In genomic region chr12:53267309-53268008, GRCh38 we compare ENCODE assay signal across 1 cellular context.
TF ChIP-seq lines count a peak whose summit lies in the region.

No MANE protein-coding gene starts in this region.

TF ChIP-seq in H1, 55 proteins besides CTCF, POLR2A, EP300 and RAD21:
- TF ChIP-seq EGR1 (IDR thresholded peaks at IDR 0.05; ENCODE audit: borderline replicate concordance, low read depth, low read length) (no peak), NRF1 (IDR thresholded peaks at IDR 0.05; ENCODE audit: low read depth, low read length) (no peak), BACH1 (IDR thresholded peaks at IDR 0.05; ENCODE audit: low read length) (no peak), SAP30 (IDR thresholded peaks at IDR 0.05; ENCODE audit: insufficient read depth, insufficient replicate concordance, low read length) (no peak), HDAC6 (IDR thresholded peaks at IDR 0.05; ENCODE audit: low read depth, low read length) (no peak), CHD1 (IDR thresholded peaks at IDR 0.05; ENCODE audit: low read depth, low read length) (no peak), KDM4A (IDR thresholded peaks at IDR 0.05; ENCODE audit: low read depth, low read length, severe bottlenecking) (no peak), SP2 (IDR thresholded peaks at IDR 0.05; ENCODE audit: low read length) (no peak), TBP (IDR thresholded peaks at IDR 0.05; ENCODE audit: low read depth, low read length) (no peak)
- TF ChIP-seq, protein P1, sequence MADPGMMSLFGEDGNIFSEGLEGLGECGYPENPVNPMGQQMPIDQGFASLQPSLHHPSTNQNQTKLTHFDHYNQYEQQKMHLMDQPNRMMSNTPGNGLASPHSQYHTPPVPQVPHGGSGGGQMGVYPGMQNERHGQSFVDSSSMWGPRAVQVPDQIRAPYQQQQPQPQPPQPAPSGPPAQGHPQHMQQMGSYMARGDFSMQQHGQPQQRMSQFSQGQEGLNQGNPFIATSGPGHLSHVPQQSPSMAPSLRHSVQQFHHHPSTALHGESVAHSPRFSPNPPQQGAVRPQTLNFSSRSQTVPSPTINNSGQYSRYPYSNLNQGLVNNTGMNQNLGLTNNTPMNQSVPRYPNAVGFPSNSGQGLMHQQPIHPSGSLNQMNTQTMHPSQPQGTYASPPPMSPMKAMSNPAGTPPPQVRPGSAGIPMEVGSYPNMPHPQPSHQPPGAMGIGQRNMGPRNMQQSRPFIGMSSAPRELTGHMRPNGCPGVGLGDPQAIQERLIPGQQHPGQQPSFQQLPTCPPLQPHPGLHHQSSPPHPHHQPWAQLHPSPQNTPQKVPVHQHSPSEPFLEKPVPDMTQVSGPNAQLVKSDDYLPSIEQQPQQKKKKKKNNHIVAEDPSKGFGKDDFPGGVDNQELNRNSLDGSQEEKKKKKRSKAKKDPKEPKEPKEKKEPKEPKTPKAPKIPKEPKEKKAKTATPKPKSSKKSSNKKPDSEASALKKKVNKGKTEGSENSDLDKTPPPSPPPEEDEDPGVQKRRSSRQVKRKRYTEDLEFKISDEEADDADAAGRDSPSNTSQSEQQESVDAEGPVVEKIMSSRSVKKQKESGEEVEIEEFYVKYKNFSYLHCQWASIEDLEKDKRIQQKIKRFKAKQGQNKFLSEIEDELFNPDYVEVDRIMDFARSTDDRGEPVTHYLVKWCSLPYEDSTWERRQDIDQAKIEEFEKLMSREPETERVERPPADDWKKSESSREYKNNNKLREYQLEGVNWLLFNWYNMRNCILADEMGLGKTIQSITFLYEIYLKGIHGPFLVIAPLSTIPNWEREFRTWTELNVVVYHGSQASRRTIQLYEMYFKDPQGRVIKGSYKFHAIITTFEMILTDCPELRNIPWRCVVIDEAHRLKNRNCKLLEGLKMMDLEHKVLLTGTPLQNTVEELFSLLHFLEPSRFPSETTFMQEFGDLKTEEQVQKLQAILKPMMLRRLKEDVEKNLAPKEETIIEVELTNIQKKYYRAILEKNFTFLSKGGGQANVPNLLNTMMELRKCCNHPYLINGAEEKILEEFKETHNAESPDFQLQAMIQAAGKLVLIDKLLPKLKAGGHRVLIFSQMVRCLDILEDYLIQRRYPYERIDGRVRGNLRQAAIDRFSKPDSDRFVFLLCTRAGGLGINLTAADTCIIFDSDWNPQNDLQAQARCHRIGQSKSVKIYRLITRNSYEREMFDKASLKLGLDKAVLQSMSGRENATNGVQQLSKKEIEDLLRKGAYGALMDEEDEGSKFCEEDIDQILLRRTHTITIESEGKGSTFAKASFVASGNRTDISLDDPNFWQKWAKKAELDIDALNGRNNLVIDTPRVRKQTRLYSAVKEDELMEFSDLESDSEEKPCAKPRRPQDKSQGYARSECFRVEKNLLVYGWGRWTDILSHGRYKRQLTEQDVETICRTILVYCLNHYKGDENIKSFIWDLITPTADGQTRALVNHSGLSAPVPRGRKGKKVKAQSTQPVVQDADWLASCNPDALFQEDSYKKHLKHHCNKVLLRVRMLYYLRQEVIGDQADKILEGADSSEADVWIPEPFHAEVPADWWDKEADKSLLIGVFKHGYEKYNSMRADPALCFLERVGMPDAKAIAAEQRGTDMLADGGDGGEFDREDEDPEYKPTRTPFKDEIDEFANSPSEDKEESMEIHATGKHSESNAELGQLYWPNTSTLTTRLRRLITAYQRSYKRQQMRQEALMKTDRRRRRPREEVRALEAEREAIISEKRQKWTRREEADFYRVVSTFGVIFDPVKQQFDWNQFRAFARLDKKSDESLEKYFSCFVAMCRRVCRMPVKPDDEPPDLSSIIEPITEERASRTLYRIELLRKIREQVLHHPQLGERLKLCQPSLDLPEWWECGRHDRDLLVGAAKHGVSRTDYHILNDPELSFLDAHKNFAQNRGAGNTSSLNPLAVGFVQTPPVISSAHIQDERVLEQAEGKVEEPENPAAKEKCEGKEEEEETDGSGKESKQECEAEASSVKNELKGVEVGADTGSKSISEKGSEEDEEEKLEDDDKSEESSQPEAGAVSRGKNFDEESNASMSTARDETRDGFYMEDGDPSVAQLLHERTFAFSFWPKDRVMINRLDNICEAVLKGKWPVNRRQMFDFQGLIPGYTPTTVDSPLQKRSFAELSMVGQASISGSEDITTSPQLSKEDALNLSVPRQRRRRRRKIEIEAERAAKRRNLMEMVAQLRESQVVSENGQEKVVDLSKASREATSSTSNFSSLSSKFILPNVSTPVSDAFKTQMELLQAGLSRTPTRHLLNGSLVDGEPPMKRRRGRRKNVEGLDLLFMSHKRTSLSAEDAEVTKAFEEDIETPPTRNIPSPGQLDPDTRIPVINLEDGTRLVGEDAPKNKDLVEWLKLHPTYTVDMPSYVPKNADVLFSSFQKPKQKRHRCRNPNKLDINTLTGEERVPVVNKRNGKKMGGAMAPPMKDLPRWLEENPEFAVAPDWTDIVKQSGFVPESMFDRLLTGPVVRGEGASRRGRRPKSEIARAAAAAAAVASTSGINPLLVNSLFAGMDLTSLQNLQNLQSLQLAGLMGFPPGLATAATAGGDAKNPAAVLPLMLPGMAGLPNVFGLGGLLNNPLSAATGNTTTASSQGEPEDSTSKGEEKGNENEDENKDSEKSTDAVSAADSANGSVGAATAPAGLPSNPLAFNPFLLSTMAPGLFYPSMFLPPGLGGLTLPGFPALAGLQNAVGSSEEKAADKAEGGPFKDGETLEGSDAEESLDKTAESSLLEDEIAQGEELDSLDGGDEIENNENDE (IDR thresholded peaks at IDR 0.05; ENCODE audit: insufficient replicate concordance, low read length) = no peak
- TF ChIP-seq, protein P2, sequence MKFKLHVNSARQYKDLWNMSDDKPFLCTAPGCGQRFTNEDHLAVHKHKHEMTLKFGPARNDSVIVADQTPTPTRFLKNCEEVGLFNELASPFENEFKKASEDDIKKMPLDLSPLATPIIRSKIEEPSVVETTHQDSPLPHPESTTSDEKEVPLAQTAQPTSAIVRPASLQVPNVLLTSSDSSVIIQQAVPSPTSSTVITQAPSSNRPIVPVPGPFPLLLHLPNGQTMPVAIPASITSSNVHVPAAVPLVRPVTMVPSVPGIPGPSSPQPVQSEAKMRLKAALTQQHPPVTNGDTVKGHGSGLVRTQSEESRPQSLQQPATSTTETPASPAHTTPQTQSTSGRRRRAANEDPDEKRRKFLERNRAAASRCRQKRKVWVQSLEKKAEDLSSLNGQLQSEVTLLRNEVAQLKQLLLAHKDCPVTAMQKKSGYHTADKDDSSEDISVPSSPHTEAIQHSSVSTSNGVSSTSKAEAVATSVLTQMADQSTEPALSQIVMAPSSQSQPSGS (IDR thresholded peaks at IDR 0.05; ENCODE audit: low read length) = no peak
- TF ChIP-seq, protein P3, sequence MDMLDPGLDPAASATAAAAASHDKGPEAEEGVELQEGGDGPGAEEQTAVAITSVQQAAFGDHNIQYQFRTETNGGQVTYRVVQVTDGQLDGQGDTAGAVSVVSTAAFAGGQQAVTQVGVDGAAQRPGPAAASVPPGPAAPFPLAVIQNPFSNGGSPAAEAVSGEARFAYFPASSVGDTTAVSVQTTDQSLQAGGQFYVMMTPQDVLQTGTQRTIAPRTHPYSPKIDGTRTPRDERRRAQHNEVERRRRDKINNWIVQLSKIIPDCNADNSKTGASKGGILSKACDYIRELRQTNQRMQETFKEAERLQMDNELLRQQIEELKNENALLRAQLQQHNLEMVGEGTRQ (IDR thresholded peaks at IDR 0.05; ENCODE audit: low read length) = no peak
